Comparison of ENCODE assay signal across 9 cellular contexts in the genomic region with DNA sequence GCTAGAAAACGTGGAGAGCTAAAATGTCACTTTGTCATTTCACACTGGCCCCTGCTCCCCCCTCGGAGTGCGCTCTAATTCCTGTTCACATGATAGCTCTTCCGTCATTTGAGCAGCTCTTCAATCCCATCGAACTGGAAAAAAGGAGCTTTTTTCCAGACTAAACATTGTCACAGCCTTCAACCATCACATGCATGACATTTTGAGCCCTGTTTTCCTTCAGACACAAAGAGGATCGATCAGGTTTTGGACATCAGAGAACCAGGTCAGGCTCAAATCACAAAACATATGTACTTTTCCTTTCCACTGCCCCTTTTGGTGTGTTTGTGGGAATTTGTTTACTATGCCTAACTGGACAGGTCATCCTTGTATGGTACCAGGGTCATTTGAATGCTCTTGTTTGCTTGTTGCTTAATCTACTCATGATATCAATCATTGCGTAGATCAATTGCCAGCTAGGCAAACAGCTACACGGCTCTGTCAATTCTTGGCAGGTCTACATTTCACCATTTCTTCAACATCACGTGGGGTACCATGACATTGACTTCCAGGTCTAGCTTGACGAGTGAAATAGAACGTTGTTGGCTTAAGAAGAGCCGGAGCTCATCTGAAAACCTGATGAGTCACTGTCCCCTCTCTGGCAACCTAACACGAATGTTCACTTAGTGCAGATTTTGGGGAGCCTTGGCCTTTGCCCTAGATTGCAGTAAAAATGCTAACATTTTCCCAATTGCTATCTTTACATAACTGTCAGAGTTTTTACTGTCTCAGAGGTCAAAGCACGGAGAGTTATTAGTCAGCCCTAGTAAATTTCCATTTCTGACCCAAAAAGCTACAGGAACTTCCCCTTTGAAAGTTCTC.
DNase-seq lines count a peak whose midpoint lies in the region; ATAC-seq and TF ChIP-seq lines count a peak whose summit lies in the region.
"Had no signal": no experiment of that assay in that cellular context is flagged by ENCODE, and none has a peak within 500 bp of the region (broad histone marks: within the 10 kb centered on the region; RNA-seq: fewer than 3 reads in every experiment).

No MANE protein-coding gene starts in this region.

- peak overlapping the region; percentile 40 for H2BK5ac ChIP-seq in mesendoderm (ENCODE audit: low read length)

- no peak overlapping the region for H3K9ac ChIP-seq in mesendoderm (ENCODE audit: low read length)

- in situ Hi-C loops in ACHN (cut with HindIII; ENCODE audit: low pct_ligation_motif_present, low pct_unique_long_range_greater_than_20kb, low sequenced_read_pairs): no loop called here

- H3K56ac ChIP-seq in mesendoderm (ENCODE audit: low read length): peak overlapping the region; percentile 54

- no peaks in the 10 kb centered on the region for H3K9me3 ChIP-seq in psoas muscle

- H3K79me2 ChIP-seq in mesendoderm (ENCODE audit: control insufficient read depth, insufficient read depth, low read length): no peaks in the 10 kb centered on the region

- H3K23ac ChIP-seq in mesendoderm (ENCODE audit: low read length): no peak overlapping the region

- DNase-seq in COLO668 (lab: John Stamatoyannopoulos, UW; ENCODE audit: unreplicated experiment): peak; percentile 2
- DNase-seq in NOMO-1 treated with DMSO at 0.1 percent for 48 hours (lab: John Stamatoyannopoulos, UW; ENCODE audit: unreplicated experiment): peak; percentile 94
- DNase-seq in mesendoderm: no peak
- no peak for DNase-seq in psoas muscle
- no peak for DNase-seq in ACHN
- no peak for DNase-seq in NCI-H446 treated with DMSO at 0.1 percent for 48 hours (lab: John Stamatoyannopoulos, UW)
- DNase-seq: amniotic stem cell had no signal

- no peaks in the 10 kb centered on the region for H3K79me1 ChIP-seq in mesendoderm (ENCODE audit: low read length)

- H3K4ac ChIP-seq in mesendoderm (ENCODE audit: low read depth, low read length): no peak overlapping the region

- H3K27me3 ChIP-seq in mesendoderm (ENCODE audit: insufficient read depth, low read length, poor library complexity) (no peaks in the 10 kb centered on the region), psoas muscle (ENCODE audit: insufficient read depth in 3 of 3, low read length in 2 of 3) (no peaks in the 10 kb centered on the region)

- TF ChIP-seq CTCF in psoas muscle (IDR thresholded peaks at IDR 0.05): no peak

- H3K4me2 ChIP-seq in mesendoderm (ENCODE audit: low read length): no peak overlapping the region

- H3K4me3 ChIP-seq in mesendoderm (ENCODE audit: low read length): no peak overlapping the region
- no peak overlapping the region for H3K4me3 ChIP-seq in psoas muscle

- intact Hi-C loops in psoas muscle (cut with DNase I): no loop called here

- H4K5ac ChIP-seq in mesendoderm (ENCODE audit: low read length): no peak overlapping the region

- H3K36me3 ChIP-seq in mesendoderm (ENCODE audit: control insufficient read depth, insufficient read depth, low read length) (no peaks in the 10 kb centered on the region), psoas muscle (ENCODE audit: insufficient read depth in 1 of 2, low read depth in 1 of 2) (no peaks in the 10 kb centered on the region)

- H2AK5ac ChIP-seq in mesendoderm (ENCODE audit: low read length): peak overlapping the region; percentile 53

- H3K4me1 ChIP-seq in mesendoderm (ENCODE audit: control insufficient read depth, low read depth, low read length) (peaks cover 10% of the 10 kb centered on the region), psoas muscle (no peaks in the 10 kb centered on the region)

- H3K27ac ChIP-seq in mesendoderm (ENCODE audit: low read depth, low read length): no peak overlapping the region
- H3K27ac ChIP-seq in psoas muscle: no peak overlapping the region

- H3K18ac ChIP-seq in mesendoderm (ENCODE audit: low read length): peak overlapping the region; percentile 8

- H2BK15ac ChIP-seq in mesendoderm (replicated peaks; ENCODE audit: low read depth): no peak overlapping the region

- ATAC-seq in GM19455 (IDR thresholded peaks at IDR 0.05; ENCODE audit: unreplicated experiment): peak; percentile 58
- ATAC-seq in GM18870 (IDR thresholded peaks at IDR 0.05; ENCODE audit: unreplicated experiment): no peak
- ATAC-seq in psoas muscle: no peak

- WGBS in mesendoderm (ENCODE audit: extremely low coverage, insufficient coverage, low lambda C conversion rate): no CpG with 5 or more reads among the region's 14 CpGs
- 61 to 64% (median 61%) methylated on average over 14 of the region's 14 CpGs for WGBS in psoas muscle, 3 donors

- peak overlapping the region; percentile 49 for H2BK120ac ChIP-seq in mesendoderm (ENCODE audit: low read depth, low read length)

- H4K8ac ChIP-seq in mesendoderm (ENCODE audit: low read depth, low read length): no peak overlapping the region

Comparison
In these comparisons a context has a peak if more than half of its experiments do, and no peak if none do; other contexts are left out.
1. DNase-seq: peak in COLO668 (single experiment) and NOMO-1 treated with DMSO at 0.1 percent for 48 hours (single experiment); none in mesendoderm (single experiment), psoas muscle (0 of 2), ACHN (single experiment) and NCI-H446 treated with DMSO at 0.1 percent for 48 hours (single experiment).